In genomic region chr16:22252317-22252716, GRCh38 we compare ENCODE assay signal across 1 cellular context.
TF ChIP-seq lines count a peak whose summit lies in the region.

No MANE protein-coding gene starts in this region.

TF ChIP-seq in HCT116, 20 proteins besides CTCF, POLR2A, EP300 and RAD21 (continued from another document):
- TF ChIP-seq SIN3A (IDR thresholded peaks at IDR 0.05; ENCODE audit: low read depth) (no peak), TCF7L2 (IDR thresholded peaks at IDR 0.05; ENCODE audit: borderline replicate concordance, extremely low read depth, insufficient read depth, insufficient read length) (no peak), POLR2AphosphoS5 (IDR thresholded peaks at IDR 0.05; ENCODE audit: low read depth, low read length) (no peak)
